24 cellular contexts compared by ENCODE assay signal in the genomic region with DNA sequence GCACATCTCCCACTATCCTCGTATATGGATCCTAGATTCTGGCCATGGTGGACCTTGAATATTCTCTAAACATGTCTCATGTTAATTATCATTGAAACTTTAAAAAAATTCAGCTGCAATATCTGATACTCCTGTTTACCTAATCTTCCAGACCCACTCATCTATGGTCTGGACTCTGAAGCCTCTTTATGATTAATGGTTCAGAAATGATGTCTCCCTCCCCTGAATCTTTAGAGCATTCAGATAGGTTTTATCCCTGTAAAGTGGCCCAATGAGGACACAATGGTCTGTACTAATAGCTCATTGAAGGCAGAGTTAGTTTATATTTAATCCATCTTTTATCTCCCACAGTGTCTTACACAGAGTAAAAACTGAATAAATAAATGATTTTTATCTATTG. TPM values are rescaled to one million over a fixed set of nuclear protein-coding genes. Genes with fewer than 3 reads are reported as not detected.
DNase-seq lines count a peak whose midpoint lies in the region; ATAC-seq and TF ChIP-seq lines count a peak whose summit lies in the region.
"Had no signal": no experiment of that assay in that cellular context is flagged by ENCODE, and none has a peak within 500 bp of the region (broad histone marks: within the 10 kb centered on the region; RNA-seq: fewer than 3 reads in every experiment).

No MANE protein-coding gene starts in this region.

- no peak for TF ChIP-seq POLR2A in lower leg skin (IDR thresholded peaks at IDR 0.05)

- no peak for ATAC-seq in natural killer cell treated with Interleukin-12 subunit alpha and Interleukin-12 subunit beta and Interleukin-15 and Interleukin-18, amount 100 ng/mL, for 72 hours
- ATAC-seq: A549, left cardiac atrium, right cardiac atrium had no signal

- no peak overlapping the region for H3K4me3 Mint-ChIP-seq in activated CD4-positive, alpha-beta memory T cell treated with anti-CD3 and anti-CD28 coated beads for 36 hours
- H3K4me3 Mint-ChIP-seq in activated CD4-positive, alpha-beta memory T cell treated with anti-CD3 and anti-CD28 coated beads, Interleukin-2, amount 10 ng/mL, durations not matched to agents 7 days and 5 days, result no peak overlapping the region
- no peak overlapping the region for H3K4me3 Mint-ChIP-seq in activated naive CD8-positive, alpha-beta T cell treated with anti-CD3 and anti-CD28 coated beads for 36 hours
- H3K4me3 Mint-ChIP-seq in natural killer cell treated with Interleukin-12 subunit alpha and Interleukin-12 subunit beta and Interleukin-15 and Interleukin-18, amount 100 ng/mL, for 72 hours, result peak overlapping the region; percentile 91

- CTCF ChIA-PET in activated CD4-positive, alpha-beta memory T cell treated with anti-CD3 and anti-CD28 coated beads for 36 hours (lab: Charles Lee), result interaction anchor here (0.8 to 2.1 kb wide), 7 partner anchors 12 to 661 kb away, joined by 3 to 7 read pairs (median 3); a partner anchor contains a TSS
- CTCF ChIA-PET in activated CD4-positive, alpha-beta memory T cell treated with anti-CD3 and anti-CD28 coated beads, Interleukin-2, amount 10 ng/mL, durations not matched to agents 7 days and 5 days (lab: Charles Lee), result no interaction called here

- POLR2A ChIA-PET in activated CD4-positive, alpha-beta memory T cell treated with anti-CD3 and anti-CD28 coated beads for 36 hours (lab: Charles Lee), result interaction anchor here (0.5 to 2.2 kb wide), 11 partner anchors 11 to 226 kb away, joined by 3 to 14 read pairs (median 4); a partner anchor contains a TSS
- POLR2A ChIA-PET in activated CD4-positive, alpha-beta memory T cell treated with anti-CD3 and anti-CD28 coated beads, Interleukin-2, amount 10 ng/mL, durations not matched to agents 7 days and 5 days (lab: Charles Lee), result interaction anchor here (1.2 to 2.2 kb wide), 4 partner anchors 12 to 54 kb away, joined by 3 to 7 read pairs (median 3); no protein-coding TSS in a partner anchor

- H3K9me3 Mint-ChIP-seq in activated CD4-positive, alpha-beta memory T cell treated with anti-CD3 and anti-CD28 coated beads for 36 hours, result peaks cover 5% of the 10 kb centered on the region
- H3K9me3 Mint-ChIP-seq in activated CD4-positive, alpha-beta memory T cell treated with anti-CD3 and anti-CD28 coated beads, Interleukin-2, amount 10 ng/mL, durations not matched to agents 7 days and 5 days, result peaks cover 3% of the 10 kb centered on the region
- peaks cover 13% of the 10 kb centered on the region for H3K9me3 Mint-ChIP-seq in activated naive CD8-positive, alpha-beta T cell treated with anti-CD3 and anti-CD28 coated beads for 36 hours
- peaks cover 3% of the 10 kb centered on the region for H3K9me3 Mint-ChIP-seq in natural killer cell treated with Interleukin-12 subunit alpha and Interleukin-12 subunit beta and Interleukin-15 and Interleukin-18, amount 100 ng/mL, for 72 hours

- H3K4me1 Mint-ChIP-seq in activated CD4-positive, alpha-beta memory T cell treated with anti-CD3 and anti-CD28 coated beads for 36 hours (ENCODE audit: low read depth), result peaks cover 41% of the 10 kb centered on the region
- peaks cover 25% of the 10 kb centered on the region for H3K4me1 Mint-ChIP-seq in activated CD4-positive, alpha-beta memory T cell treated with anti-CD3 and anti-CD28 coated beads, Interleukin-2, amount 10 ng/mL, durations not matched to agents 7 days and 5 days
- peaks cover 42% of the 10 kb centered on the region for H3K4me1 Mint-ChIP-seq in activated naive CD8-positive, alpha-beta T cell treated with anti-CD3 and anti-CD28 coated beads for 36 hours
- H3K4me1 Mint-ChIP-seq in natural killer cell treated with Interleukin-12 subunit alpha and Interleukin-12 subunit beta and Interleukin-15 and Interleukin-18, amount 100 ng/mL, for 72 hours (ENCODE audit: low read depth in 2 of 2), result peaks cover 37 to 40% of the 10 kb centered on the region in 2 donors

- H3K36me3 Mint-ChIP-seq in activated CD4-positive, alpha-beta memory T cell treated with anti-CD3 and anti-CD28 coated beads for 36 hours, result peaks cover 2% of the 10 kb centered on the region
- no peaks in the 10 kb centered on the region for H3K36me3 Mint-ChIP-seq in activated CD4-positive, alpha-beta memory T cell treated with anti-CD3 and anti-CD28 coated beads, Interleukin-2, amount 10 ng/mL, durations not matched to agents 7 days and 5 days (ENCODE audit: low read depth)
- peaks cover 11% of the 10 kb centered on the region for H3K36me3 Mint-ChIP-seq in activated naive CD8-positive, alpha-beta T cell treated with anti-CD3 and anti-CD28 coated beads for 36 hours
- peaks cover 11% of the 10 kb centered on the region for H3K36me3 Mint-ChIP-seq in natural killer cell treated with Interleukin-12 subunit alpha and Interleukin-12 subunit beta and Interleukin-15 and Interleukin-18, amount 100 ng/mL, for 72 hours

- no peaks in the 10 kb centered on the region for H3K27me3 Mint-ChIP-seq in activated CD4-positive, alpha-beta memory T cell treated with anti-CD3 and anti-CD28 coated beads for 36 hours
- no peaks in the 10 kb centered on the region for H3K27me3 Mint-ChIP-seq in activated CD4-positive, alpha-beta memory T cell treated with anti-CD3 and anti-CD28 coated beads, Interleukin-2, amount 10 ng/mL, durations not matched to agents 7 days and 5 days
- H3K27me3 Mint-ChIP-seq in activated naive CD8-positive, alpha-beta T cell treated with anti-CD3 and anti-CD28 coated beads for 36 hours, result no peaks in the 10 kb centered on the region
- no peaks in the 10 kb centered on the region for H3K27me3 Mint-ChIP-seq in natural killer cell treated with Interleukin-12 subunit alpha and Interleukin-12 subunit beta and Interleukin-15 and Interleukin-18, amount 100 ng/mL, for 72 hours
- H3K27me3 Mint-ChIP-seq: CD4-positive, alpha-beta memory T cell had no signal

- TF ChIP-seq CTCF in foreskin fibroblast (IDR thresholded peaks at IDR 0.05; ENCODE audit: low read depth, low read length) (no peak), lower leg skin (IDR thresholded peaks at IDR 0.05) (no peak)

- H3K27ac Mint-ChIP-seq in activated CD4-positive, alpha-beta memory T cell treated with anti-CD3 and anti-CD28 coated beads for 36 hours, result peak overlapping the region; percentile 84
- no peak overlapping the region for H3K27ac Mint-ChIP-seq in activated CD4-positive, alpha-beta memory T cell treated with anti-CD3 and anti-CD28 coated beads, Interleukin-2, amount 10 ng/mL, durations not matched to agents 7 days and 5 days
- H3K27ac Mint-ChIP-seq in activated naive CD8-positive, alpha-beta T cell treated with anti-CD3 and anti-CD28 coated beads for 36 hours, result peak overlapping the region; percentile 84
- peak overlapping the region; percentile 96 to 97 for H3K27ac Mint-ChIP-seq in natural killer cell treated with Interleukin-12 subunit alpha and Interleukin-12 subunit beta and Interleukin-15 and Interleukin-18, amount 100 ng/mL, for 72 hours

- H3K4me3 ChIP-seq in foreskin fibroblast (ENCODE audit: low read depth in 1 of 2, low read length in 2 of 2) (no peak overlapping the region), lower leg skin (ENCODE audit: low read depth, poor library complexity, severe bottlenecking) (no peak overlapping the region)
- H3K4me3 ChIP-seq: A549, coronary artery, spleen, testis, uterus had no signal

- intact Hi-C loops in activated CD4-positive, alpha-beta memory T cell treated with anti-CD3 and anti-CD28 coated beads for 36 hours (cut with micrococcal nuclease), result loop anchor here (1.0 to 5.0 kb wide), 12 partner anchors 11 to 353 kb away; a partner anchor contains a TSS
- intact Hi-C loops in lower leg skin (cut with DNase I; ENCODE audit: low total_unique reads), result no loop called here

- WGBS in lower leg skin, 2 donors, result 86 to 97% methylated on average over 1 of the region's 1 CpG

- DNase-seq in activated CD4-positive, alpha-beta memory T cell treated with anti-CD3 and anti-CD28 coated beads for 36 hours, result no peak
- no peak for DNase-seq in activated CD4-positive, alpha-beta memory T cell treated with anti-CD3 and anti-CD28 coated beads, Interleukin-2, amount 10 ng/mL, durations not matched to agents 7 days and 5 days
- DNase-seq in ELR (ENCODE audit: low read depth), result peak; percentile 40
- no peak for DNase-seq in activated naive CD8-positive, alpha-beta T cell treated with anti-CD3 and anti-CD28 coated beads for 36 hours
- no peak for DNase-seq in natural killer cell treated with Interleukin-12 subunit alpha and Interleukin-12 subunit beta and Interleukin-15 and Interleukin-18, amount 100 ng/mL, for 72 hours (ENCODE audit: low spot score)
- DNase-seq in activated CD8-positive, alpha-beta memory T cell treated with anti-CD3 and anti-CD28 coated beads for 24 hours, result no peak
- no peak for DNase-seq in foreskin fibroblast
- DNase-seq in lower leg skin (ENCODE audit: low spot score in 2 of 2), result no peak
- DNase-seq: activated gamma-delta T cell treated with Interleukin-2 at 50 U/mL for 16 hours, AML-193, aorta, left cardiac atrium, NCI-H146, NCI-H2107, NCI-H446 treated with DMSO at 0.1 percent for 48 hours, posterior cingulate gyrus, right cardiac atrium, SK-N-SH, spleen, testis, uterus had no signal

RNA-seq across cellular contexts. Expression of a gene that starts 53.0 kb away (rescaled TPM):
- 1 to 10 TPM; 8.8 to 8.9 TPM for total RNA-seq in activated CD4-positive, alpha-beta memory T cell treated with anti-CD3 and anti-CD28 coated beads for 36 hours
- total RNA-seq in activated CD4-positive, alpha-beta memory T cell treated with anti-CD3 and anti-CD28 coated beads, Interleukin-2, amount 10 ng/mL, durations not matched to agents 7 days and 5 days, result 10 to 100 TPM; 18.8 to 20.5 TPM
- 10 to 100 TPM; 32.7 to 33.0 TPM for total RNA-seq in activated naive CD8-positive, alpha-beta T cell treated with anti-CD3 and anti-CD28 coated beads for 36 hours
- 10 to 100 TPM; 43.3 to 85.2 TPM for total RNA-seq in natural killer cell treated with Interleukin-12 subunit alpha and Interleukin-12 subunit beta and Interleukin-15 and Interleukin-18, amount 100 ng/mL, for 72 hours
- 10 to 100 TPM; 11.8 to 20.9 (median 14.6) TPM for total RNA-seq in lower leg skin
